Comparison of ENCODE assay signal across 8 cellular contexts in the genomic region with DNA sequence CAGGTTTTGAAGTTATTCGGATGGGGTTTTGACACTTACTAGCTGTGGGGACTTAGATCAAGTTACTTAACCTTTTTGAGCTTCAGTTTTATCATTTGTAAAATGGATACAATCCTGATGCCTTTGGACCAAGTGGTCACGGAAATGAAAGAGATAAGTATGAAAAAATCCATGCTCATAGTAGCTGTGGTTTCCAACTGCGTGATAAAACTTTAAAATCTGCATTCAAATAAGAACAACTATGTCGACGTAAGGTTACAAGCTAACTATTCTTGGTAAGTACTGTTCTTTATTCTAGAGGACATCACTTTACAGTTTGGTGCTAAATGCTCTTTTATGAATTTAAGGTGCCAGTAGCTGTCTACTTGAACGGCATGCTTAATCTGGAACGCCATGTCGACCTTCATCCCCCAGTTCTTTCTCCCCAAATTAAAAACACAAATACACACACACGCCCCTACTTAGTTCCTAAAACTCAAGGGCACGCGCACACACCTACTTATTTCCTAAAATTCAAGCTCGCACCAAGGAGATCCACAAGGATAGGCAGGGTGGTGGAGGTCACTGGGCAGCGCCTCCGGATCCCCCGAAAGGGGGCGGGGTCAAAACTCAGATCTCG. TPM values are rescaled to one million over a fixed set of nuclear protein-coding genes. Genes with fewer than 3 reads are reported as not detected.
A peak's percentile ranks its signal among the peaks of the same experiment; 100 is the strongest.
DNase-seq lines count a peak whose midpoint lies in the region; ATAC-seq lines count a peak whose summit lies in the region.

No MANE protein-coding gene starts in this region.

- H3K27ac ChIP-seq in subcutaneous abdominal adipose tissue (ENCODE audit: low read depth, low read length) = peak overlapping the region; percentile 93

- H3K9me3 Mint-ChIP-seq in activated naive CD8-positive, alpha-beta T cell treated with anti-CD3 and anti-CD28 coated beads for 36 hours = peaks cover 4% of the 10 kb centered on the region

- H3K9me3 ChIP-seq in subcutaneous abdominal adipose tissue (ENCODE audit: control insufficient read depth in 5 of 5, low read length in 5 of 5) = no peaks in the 10 kb centered on the region

- H3K4me1 Mint-ChIP-seq in activated naive CD8-positive, alpha-beta T cell treated with anti-CD3 and anti-CD28 coated beads for 36 hours = peaks cover 35% of the 10 kb centered on the region

- DNase-seq in DMS79 treated with DMSO at 0.1 percent for 48 hours (lab: John Stamatoyannopoulos, UW) (peak; percentile 53), DMS79 (lab: John Stamatoyannopoulos, UW) (no peak), inferior parietal cortex (ENCODE audit: extremely low spot score) (peak; percentile 20), NCI-H1092 (lab: John Stamatoyannopoulos, UW) (no peak)
- no peak for DNase-seq in activated naive CD8-positive, alpha-beta T cell treated with anti-CD3 and anti-CD28 coated beads for 36 hours
- no peak for DNase-seq in activated CD4-positive, alpha-beta T cell treated with anti-CD3 and anti-CD28 coated beads for 1 hour

- H3K27ac Mint-ChIP-seq in activated naive CD8-positive, alpha-beta T cell treated with anti-CD3 and anti-CD28 coated beads for 36 hours = peak overlapping the region; percentile 96

- H3K4me3 ChIP-seq in subcutaneous abdominal adipose tissue (ENCODE audit: low read depth in 1 of 5, low read length in 5 of 5) = peak overlapping the region; percentile 76 to 90 (median 84)

- H3K4me3 Mint-ChIP-seq in activated naive CD8-positive, alpha-beta T cell treated with anti-CD3 and anti-CD28 coated beads for 36 hours = peak overlapping the region; percentile 96

- H3K36me3 Mint-ChIP-seq in activated naive CD8-positive, alpha-beta T cell treated with anti-CD3 and anti-CD28 coated beads for 36 hours = peaks cover 31% of the 10 kb centered on the region

- H3K36me3 ChIP-seq in subcutaneous abdominal adipose tissue (ENCODE audit: control insufficient read depth in 5 of 5, insufficient read depth in 5 of 5, low read length in 5 of 5) = peaks cover 0 to 5% (median 0%) of the 10 kb centered on the region in 5 donors

- peak overlapping the region; percentile 29 to 99 (median 79) for H3K9ac ChIP-seq in subcutaneous abdominal adipose tissue (ENCODE audit: low read length in 5 of 5)

- H3K4me1 ChIP-seq in subcutaneous abdominal adipose tissue (ENCODE audit: control insufficient read depth in 5 of 5, insufficient read depth in 5 of 5, low read length in 5 of 5) = peaks cover 0 to 24% (median 21%) of the 10 kb centered on the region in 5 donors

- H3K27me3 Mint-ChIP-seq in activated naive CD8-positive, alpha-beta T cell treated with anti-CD3 and anti-CD28 coated beads for 36 hours = no peaks in the 10 kb centered on the region

- ATAC-seq in HG02870 (IDR thresholded peaks at IDR 0.05; ENCODE audit: unreplicated experiment) = no peak

- no peaks in the 10 kb centered on the region for H3K27me3 ChIP-seq in subcutaneous abdominal adipose tissue (ENCODE audit: control insufficient read depth in 5 of 5, insufficient read depth in 4 of 5, low read length in 5 of 5)

RNA-seq across cellular contexts. Expression of gene NFYC, which starts 0.5 kb away (rescaled TPM):
- 10 to 100 TPM; 58.2 to 59.0 TPM for total RNA-seq in activated naive CD8-positive, alpha-beta T cell treated with anti-CD3 and anti-CD28 coated beads for 36 hours

RNA-seq across cellular contexts. Expression of gene RIMS3, which starts 25.5 kb away (rescaled TPM):
- total RNA-seq in activated naive CD8-positive, alpha-beta T cell treated with anti-CD3 and anti-CD28 coated beads for 36 hours = 1 to 10 TPM; 1.1 to 1.9 TPM

Comparison
In these comparisons a context has a peak if more than half of its experiments do, and no peak if none do; other contexts are left out.
1. DNase-seq: peak in DMS79 treated with DMSO at 0.1 percent for 48 hours (single experiment) and inferior parietal cortex (single experiment); none in DMS79 (single experiment), activated naive CD8-positive, alpha-beta T cell treated with anti-CD3 and anti-CD28 coated beads for 36 hours (single experiment), NCI-H1092 (single experiment) and activated CD4-positive, alpha-beta T cell treated with anti-CD3 and anti-CD28 coated beads for 1 hour (single experiment).